In genomic region chr5:9507974-9508373, GRCh38 we compare ENCODE assay signal across 21 cellular contexts. TPM values are rescaled to one million over a fixed set of nuclear protein-coding genes. Genes with fewer than 3 reads are reported as not detected.
DNase-seq lines count a peak whose midpoint lies in the region; ATAC-seq and TF ChIP-seq lines count a peak whose summit lies in the region.
"Had no signal": no experiment of that assay in that cellular context is flagged by ENCODE, and none has a peak within 500 bp of the region (broad histone marks: within the 10 kb centered on the region; RNA-seq: fewer than 3 reads in every experiment).

No MANE protein-coding gene starts in this region.

- no peak overlapping the region for H3K9ac ChIP-seq in mesenchymal stem cell (ENCODE audit: low read length)
- H3K9ac ChIP-seq: KMS-11 had no signal

- no peak overlapping the region for H2BK120ac ChIP-seq in mesenchymal stem cell (ENCODE audit: low read depth, low read length)

- H3K27me3 ChIP-seq in mesenchymal stem cell (ENCODE audit: control insufficient read depth in 1 of 2, insufficient read depth in 1 of 2, low read length in 2 of 2) (no peaks in the 10 kb centered on the region), esophagus muscularis mucosa (no peaks in the 10 kb centered on the region)
- H3K27me3 ChIP-seq: colonic mucosa, right lobe of liver, upper lobe of left lung had no signal

- H3K36me3 ChIP-seq in mesenchymal stem cell (ENCODE audit: control insufficient read depth in 1 of 2, insufficient read depth in 2 of 2, low read depth in 1 of 2, low read length in 2 of 2) (no peaks in the 10 kb centered on the region), esophagus muscularis mucosa (no peaks in the 10 kb centered on the region)
- H3K36me3 ChIP-seq: colonic mucosa, right lobe of liver, upper lobe of left lung had no signal

- H3K4me3 Mint-ChIP-seq in HFFc6, result no peak overlapping the region
- no peak overlapping the region for H3K4me3 Mint-ChIP-seq in effector memory CD8-positive, alpha-beta T cell
- H3K4me3 Mint-ChIP-seq in stimulated activated effector memory CD8-positive, alpha-beta T cell treated with anti-CD3 and anti-CD28 coated beads, Interleukin-12 subunit alpha, Interleukin-12 subunit beta, amount 100 ng/mL, for 72 hours, result no peak overlapping the region
- H3K4me3 Mint-ChIP-seq: stimulated activated naive CD8-positive, alpha-beta T cell treated with anti-CD3 and anti-CD28 coated beads, Interleukin-15, amount 100 ng/mL, for 72 hours had no signal

- peaks cover 28% of the 10 kb centered on the region for H3K4me1 Mint-ChIP-seq in HFFc6 (ENCODE audit: low read depth)
- no peaks in the 10 kb centered on the region for H3K4me1 Mint-ChIP-seq in effector memory CD8-positive, alpha-beta T cell (ENCODE audit: low read depth in 2 of 2)
- H3K4me1 Mint-ChIP-seq in stimulated activated effector memory CD8-positive, alpha-beta T cell treated with anti-CD3 and anti-CD28 coated beads, Interleukin-12 subunit alpha, Interleukin-12 subunit beta, amount 100 ng/mL, for 72 hours, result no peaks in the 10 kb centered on the region
- H3K4me1 Mint-ChIP-seq: stimulated activated naive CD8-positive, alpha-beta T cell treated with anti-CD3 and anti-CD28 coated beads, Interleukin-15, amount 100 ng/mL, for 72 hours had no signal

- no peak overlapping the region for H2BK12ac ChIP-seq in mesenchymal stem cell (ENCODE audit: low read length in 2 of 2)

- peak; percentile 56 for DNase-seq in AG08396 (ENCODE audit: low spot score)
- DNase-seq in HFFc6, result peak; percentile 70
- peak; percentile 90 for DNase-seq in choroid plexus epithelial cell (ENCODE audit: low read depth)
- DNase-seq in mesenchymal stem cell, result peak; percentile 80
- DNase-seq in esophagus muscularis mucosa (ENCODE audit: extremely low spot score), result no peak
- no peak for DNase-seq in effector memory CD8-positive, alpha-beta T cell
- DNase-seq in stimulated activated effector memory CD8-positive, alpha-beta T cell treated with anti-CD3 and anti-CD28 coated beads, Interleukin-12 subunit alpha, Interleukin-12 subunit beta, amount 100 ng/mL, for 72 hours (ENCODE audit: low spot score in 2 of 2), result no peak
- DNase-seq: activated CD4-positive, alpha-beta T cell treated with anti-CD3 and anti-CD28 coated beads for 1 hour; colonic mucosa; GF-D8; kidney; mucosa of descending colon; NCI-H69; nucleus accumbens; right lobe of liver; stimulated activated naive CD8-positive, alpha-beta T cell treated with anti-CD3 and anti-CD28 coated beads, Interleukin-15, amount 100 ng/mL, for 72 hours; T1000; upper lobe of left lung had no signal

- intact Hi-C loops in esophagus muscularis mucosa (cut with DNase I), result no loop called here

- H2AFZ ChIP-seq in mesenchymal stem cell (ENCODE audit: low read depth, low read length), result no peak overlapping the region

- H2BK5ac ChIP-seq in mesenchymal stem cell (ENCODE audit: low read depth, low read length, poor library complexity, severe bottlenecking), result no peak overlapping the region

- H4K91ac ChIP-seq in mesenchymal stem cell (ENCODE audit: low read length), result no peak overlapping the region

- peak overlapping the region; percentile 51 for H3K27ac Mint-ChIP-seq in HFFc6
- H3K27ac Mint-ChIP-seq in effector memory CD8-positive, alpha-beta T cell, result no peak overlapping the region
- no peak overlapping the region for H3K27ac Mint-ChIP-seq in stimulated activated effector memory CD8-positive, alpha-beta T cell treated with anti-CD3 and anti-CD28 coated beads, Interleukin-12 subunit alpha, Interleukin-12 subunit beta, amount 100 ng/mL, for 72 hours
- H3K27ac Mint-ChIP-seq: stimulated activated naive CD8-positive, alpha-beta T cell treated with anti-CD3 and anti-CD28 coated beads, Interleukin-15, amount 100 ng/mL, for 72 hours had no signal

- no peak overlapping the region for H3K4ac ChIP-seq in mesenchymal stem cell (ENCODE audit: low read depth in 1 of 2, low read length in 2 of 2)

- TF ChIP-seq EP300 in esophagus muscularis mucosa (IDR thresholded peaks at IDR 0.05), result no peak

- H3K4me1 ChIP-seq in mesenchymal stem cell (ENCODE audit: control insufficient read depth, insufficient read depth, low read depth, low read length) (peaks cover 3% of the 10 kb centered on the region), esophagus muscularis mucosa (peaks cover 0 to 10% (median 4%) of the 10 kb centered on the region in 4 donors)
- H3K4me1 ChIP-seq: colonic mucosa, right lobe of liver, upper lobe of left lung had no signal

- no peak overlapping the region for H2AK5ac ChIP-seq in mesenchymal stem cell (ENCODE audit: low read length, severe bottlenecking)

- WGBS in mesenchymal stem cell, result 58% methylated on average over 6 of the region's 6 CpGs
- 84% methylated on average over 6 of the region's 6 CpGs for whole genome bisulfite sequencing in esophagus muscularis mucosa

- H3K27ac ChIP-seq in mesenchymal stem cell (ENCODE audit: low read length, poor library complexity, severe bottlenecking) (no peak overlapping the region), esophagus muscularis mucosa (replicated peaks in 1 of 4) (no peak overlapping the region)
- H3K27ac ChIP-seq: colonic mucosa, KMS-11, right lobe of liver, upper lobe of left lung had no signal

- H3K9me3 ChIP-seq in mesenchymal stem cell (ENCODE audit: control insufficient read depth, low read length) (no peaks in the 10 kb centered on the region), esophagus muscularis mucosa (no peaks in the 10 kb centered on the region)
- H3K9me3 ChIP-seq: colonic mucosa, mucosa of descending colon, right lobe of liver, upper lobe of left lung had no signal

- no peak overlapping the region for H3K23ac ChIP-seq in mesenchymal stem cell (ENCODE audit: low read length in 2 of 2)

- H3K27me3 Mint-ChIP-seq in HFFc6 (ENCODE audit: insufficient read depth), result no peaks in the 10 kb centered on the region
- no peaks in the 10 kb centered on the region for H3K27me3 Mint-ChIP-seq in effector memory CD8-positive, alpha-beta T cell
- H3K27me3 Mint-ChIP-seq: stimulated activated naive CD8-positive, alpha-beta T cell treated with anti-CD3 and anti-CD28 coated beads, Interleukin-15, amount 100 ng/mL, for 72 hours had no signal

- no peak overlapping the region for H3K4me3 ChIP-seq in choroid plexus epithelial cell (ENCODE audit: low read depth, low read length)
- H3K4me3 ChIP-seq in mesenchymal stem cell (ENCODE audit: insufficient read depth in 1 of 2, low read depth in 1 of 2, low read length in 2 of 2), result no peak overlapping the region
- H3K4me3 ChIP-seq in esophagus muscularis mucosa, result no peak overlapping the region
- H3K4me3 ChIP-seq: colonic mucosa, mucosa of descending colon, right lobe of liver, upper lobe of left lung had no signal

- no peaks in the 10 kb centered on the region for H3K9me3 Mint-ChIP-seq in HFFc6
- peaks cover 1 to 13% of the 10 kb centered on the region in 2 donors for H3K9me3 Mint-ChIP-seq in effector memory CD8-positive, alpha-beta T cell
- H3K9me3 Mint-ChIP-seq in stimulated activated effector memory CD8-positive, alpha-beta T cell treated with anti-CD3 and anti-CD28 coated beads, Interleukin-12 subunit alpha, Interleukin-12 subunit beta, amount 100 ng/mL, for 72 hours, result peaks cover 15% of the 10 kb centered on the region

- no peak overlapping the region for H2BK15ac ChIP-seq in mesenchymal stem cell (ENCODE audit: low read depth, poor library complexity, severe bottlenecking)

- no peak overlapping the region for H3K4me2 ChIP-seq in mesenchymal stem cell (ENCODE audit: low read length, poor library complexity, severe bottlenecking)
- H3K4me2 ChIP-seq: KMS-11 had no signal

- no peak for ATAC-seq in GM21528 (IDR thresholded peaks at IDR 0.05; ENCODE audit: low FRiP score, unreplicated experiment)
- no peak for ATAC-seq in effector memory CD8-positive, alpha-beta T cell (replicated peaks)
- ATAC-seq in stimulated activated effector memory CD8-positive, alpha-beta T cell treated with anti-CD3 and anti-CD28 coated beads, Interleukin-12 subunit alpha, Interleukin-12 subunit beta, amount 100 ng/mL, for 72 hours, result no peak
- ATAC-seq: mucosa of descending colon; right lobe of liver; stimulated activated naive CD8-positive, alpha-beta T cell treated with anti-CD3 and anti-CD28 coated beads, Interleukin-15, amount 100 ng/mL, for 72 hours had no signal

- peaks cover 13% of the 10 kb centered on the region for H3K36me3 Mint-ChIP-seq in HFFc6 (ENCODE audit: low read depth)
- H3K36me3 Mint-ChIP-seq in effector memory CD8-positive, alpha-beta T cell (ENCODE audit: insufficient read depth), result no peaks in the 10 kb centered on the region
- H3K36me3 Mint-ChIP-seq in stimulated activated effector memory CD8-positive, alpha-beta T cell treated with anti-CD3 and anti-CD28 coated beads, Interleukin-12 subunit alpha, Interleukin-12 subunit beta, amount 100 ng/mL, for 72 hours, result no peaks in the 10 kb centered on the region

- no peak for TF ChIP-seq CTCF in HFFc6 (IDR thresholded peaks at IDR 0.05)
- TF ChIP-seq CTCF in choroid plexus epithelial cell (conservative IDR thresholded peaks at IDR 0.05; ENCODE audit: low read depth, low read length), result no peak
- no peak for TF ChIP-seq CTCF in esophagus muscularis mucosa (IDR thresholded peaks at IDR 0.05)

- H3K18ac ChIP-seq in mesenchymal stem cell (ENCODE audit: low read depth in 1 of 2, low read length in 2 of 2), result no peak overlapping the region

- no peak overlapping the region for H4K8ac ChIP-seq in mesenchymal stem cell (ENCODE audit: low read length)

- H3K79me1 ChIP-seq in mesenchymal stem cell (replicated peaks; ENCODE audit: low read length, poor library complexity, severe bottlenecking), result peaks cover 25% of the 10 kb centered on the region

- no peak for TF ChIP-seq POLR2A in esophagus muscularis mucosa (IDR thresholded peaks at IDR 0.05; ENCODE audit: low read depth)

- H3K14ac ChIP-seq in mesenchymal stem cell (ENCODE audit: low read length in 2 of 2), result no peak overlapping the region

RNA-seq across cellular contexts. Expression of gene SEMA5A, which starts 37.9 kb away (rescaled TPM):
- 10 to 100 TPM; 54.2 to 69.7 (median 59.9) TPM for total RNA-seq in HFFc6 (2021; fragmentation: NEBNext Ultra II Directional; extraction: Animal tissue kit (Norgen Biotek cat#: 25700))
- polyA plus RNA-seq in mesenchymal stem cell (2013, experiment 1 of 2), result 40.6 TPM
- 42.4 TPM for polyA plus RNA-seq in mesenchymal stem cell (2013, experiment 2 of 2)
- 1 to 10 TPM; 2.1 to 5.6 (median 3.5) TPM for total RNA-seq in esophagus muscularis mucosa
- total RNA-seq: OCI-LY7 had no signal

Comparison
In these comparisons a context has a peak if more than half of its experiments do, and no peak if none do; other contexts are left out.
1. DNase-seq: peak in AG08396 (single experiment), HFFc6 (single experiment), choroid plexus epithelial cell (single experiment) and mesenchymal stem cell (single experiment); none in esophagus muscularis mucosa (single experiment), effector memory CD8-positive, alpha-beta T cell (0 of 3) and stimulated activated effector memory CD8-positive, alpha-beta T cell treated with anti-CD3 and anti-CD28 coated beads, Interleukin-12 subunit alpha, Interleukin-12 subunit beta, amount 100 ng/mL, for 72 hours (0 of 2).
2. RNA of gene SEMA5A, which starts 37.9 kb away (total RNA-seq): 54.2 to 69.7 TPM in HFFc6; 2.1 to 5.6 TPM in esophagus muscularis mucosa; every median in the first group is over 4 times any median in the second.